ENCODE assay signal across 8 cellular contexts in the genomic region with DNA sequence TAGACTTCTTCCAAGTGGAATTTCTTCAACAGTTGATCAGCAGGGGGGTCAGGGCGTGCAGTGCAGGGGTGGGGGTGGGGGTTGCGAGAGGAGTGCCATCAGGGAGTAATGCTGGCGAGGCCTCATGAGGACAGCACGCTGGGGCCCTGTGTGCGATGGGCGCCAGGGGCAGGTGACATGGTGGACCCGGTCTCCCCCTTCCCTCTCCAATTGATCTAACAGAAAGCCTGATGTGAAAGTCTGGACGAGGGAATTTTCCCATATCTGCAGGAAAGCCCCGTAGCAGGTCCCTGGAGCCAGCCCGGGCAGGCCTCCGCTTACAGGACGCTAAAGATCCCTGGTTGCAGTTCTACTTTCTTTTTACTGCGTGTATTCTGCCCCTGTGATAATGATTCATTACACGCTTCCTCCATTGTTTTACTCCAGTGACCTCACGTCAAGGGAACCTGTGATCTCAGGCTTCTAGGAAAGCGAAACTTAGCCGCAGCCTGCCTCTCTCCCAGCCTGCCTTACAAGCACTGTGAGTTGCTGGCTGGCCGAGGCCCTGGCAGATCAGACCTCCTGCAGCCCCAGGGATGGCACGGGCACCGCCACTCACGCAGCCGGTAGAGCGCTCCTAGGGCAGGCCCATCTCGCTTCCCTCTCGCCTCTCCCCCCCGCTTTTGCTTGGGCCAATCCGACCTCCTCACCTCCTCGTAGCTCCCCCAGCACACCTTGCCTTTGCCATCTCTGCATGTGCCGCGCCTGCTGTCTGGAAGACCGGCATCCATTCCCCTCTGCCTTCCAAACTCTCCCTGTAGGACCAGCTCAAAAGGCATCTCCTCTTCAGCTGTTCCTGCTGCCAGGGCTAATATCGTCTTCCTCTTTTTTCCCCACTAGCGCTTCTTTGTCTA. TPM values are rescaled to one million over a fixed set of nuclear protein-coding genes. Genes with fewer than 3 reads are reported as not detected.
DNase-seq lines count a peak whose midpoint lies in the region; FAIRE-seq and TF ChIP-seq lines count a peak whose summit lies in the region.

No MANE protein-coding gene starts in this region.

- no peak overlapping the region for H3K4me3 Mint-ChIP-seq in glutamatergic neuron (ENCODE audit: unreplicated experiment)

- peak overlapping the region; percentile 74; the same call in 1 of the 2 replicates for H3K4me3 ChIP-seq in GM08714 (ENCODE audit: low read length)

- H3K36me3 Mint-ChIP-seq in glutamatergic neuron (ENCODE audit: unreplicated experiment): no peaks in the 10 kb centered on the region

- FAIRE-seq in H54 (lab: Jason Lieb, UNC): peak; percentile 55

- no peaks in the 10 kb centered on the region for H3K4me1 Mint-ChIP-seq in glutamatergic neuron (ENCODE audit: low read depth, unreplicated experiment)

- peak; percentile 40; the same call in 1 of the 2 replicates for TF ChIP-seq POLR2A in H54 (IDR thresholded peaks at IDR 0.05; ENCODE audit: low read depth, low read length)

- H3K9me3 Mint-ChIP-seq in glutamatergic neuron (ENCODE audit: unreplicated experiment): no peaks in the 10 kb centered on the region

- H3K27me3 Mint-ChIP-seq in glutamatergic neuron (ENCODE audit: unreplicated experiment): peaks cover 2% of the 10 kb centered on the region

- DNase-seq in H54 (ENCODE audit: insufficient read length, low spot score) (peak; percentile 83), NCI-H1092 treated with DMSO at 0.1 percent for 48 hours (lab: John Stamatoyannopoulos, UW) (peak; percentile 28), dermis blood vessel endothelial cell (peak; percentile 97), medulla oblongata (ENCODE audit: extremely low spot score) (peak; percentile 80), glutamatergic neuron (no peak)
- peak; percentile 67 for DNase-seq in activated CD4-positive, alpha-beta T cell treated with anti-CD3 and anti-CD28 coated beads, Interleukin-2, amount 50 U/mL, for 1 hour
- DNase-seq in stimulated activated CD8-positive, alpha-beta memory T cell treated with anti-CD3 and anti-CD28 coated beads, Interleukin-12 subunit alpha, Interleukin-12 subunit beta, amount 100 ng/mL, for 4 hours (ENCODE audit: low read depth): peak; percentile 67

- TF ChIP-seq CTCF in glutamatergic neuron (IDR thresholded peaks at IDR 0.05; ENCODE audit: partially characterized antibody, unreplicated experiment): no peak

- H3K27ac Mint-ChIP-seq in glutamatergic neuron (ENCODE audit: unreplicated experiment): no peak overlapping the region

RNA-seq across cellular contexts. Expression of gene NEURL3, which starts 19.2 kb away (rescaled TPM):
- total RNA-seq in dermis blood vessel endothelial cell (0.05 and 0.51 TPM in 2 replicates), glutamatergic neuron (ENCODE audit: unreplicated experiment) (not detected)

RNA-seq across cellular contexts. Expression of gene ARID5A, which starts 50.6 kb away (rescaled TPM):
- 11.4 and 15.4 TPM in 2 replicates for total RNA-seq in dermis blood vessel endothelial cell
- 3.5 TPM for total RNA-seq in glutamatergic neuron (ENCODE audit: unreplicated experiment)
